Comparison of ENCODE assay signal across 13 cellular contexts in the genomic region with DNA sequence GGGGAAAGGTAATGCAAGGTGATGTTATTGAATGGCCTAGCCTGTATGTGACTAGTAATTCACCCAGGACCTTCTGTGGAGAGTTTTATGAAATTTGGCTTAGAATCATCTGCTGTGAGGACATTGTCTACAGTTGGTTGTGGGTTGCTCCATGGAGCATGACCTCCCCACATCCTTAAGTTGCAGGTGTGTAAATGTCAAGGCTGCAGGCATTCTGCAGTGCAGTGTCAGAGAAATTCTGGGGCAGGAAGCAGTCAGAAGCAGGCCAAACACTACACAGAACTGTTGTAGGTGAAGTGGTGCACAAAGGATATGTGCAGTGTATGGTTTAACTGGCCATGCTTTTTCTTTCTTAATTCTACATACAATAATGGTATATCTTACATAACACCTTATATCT.
DNase-seq lines count a peak whose midpoint lies in the region; ATAC-seq and TF ChIP-seq lines count a peak whose summit lies in the region.
"Had no signal": no experiment of that assay in that cellular context is flagged by ENCODE, and none has a peak within 500 bp of the region (broad histone marks: within the 10 kb centered on the region; RNA-seq: fewer than 3 reads in every experiment).

No MANE protein-coding gene starts in this region.

- peak overlapping the region in 7 of 11 experiments; percentile 48 to 89 (median 85); a peak in 14 of 22 replicates for H3K27ac ChIP-seq in BLaER1 treated with 17β-estradiol and CSF1 and Interleukin-3, amounts not matched to agents 10 nM and 100 nM
- no peak overlapping the region for H3K27ac ChIP-seq in tibial nerve
- H3K27ac ChIP-seq: dorsolateral prefrontal cortex, hepatocyte had no signal

- TF ChIP-seq CTCF in progenitor cell of endocrine pancreas (IDR thresholded peaks at IDR 0.05; ENCODE audit: unreplicated experiment) (no peak), glutamatergic neuron (IDR thresholded peaks at IDR 0.05; ENCODE audit: partially characterized antibody, unreplicated experiment) (no peak), tibial nerve (IDR thresholded peaks at IDR 0.05) (no peak)

- H3K4me3 Mint-ChIP-seq in progenitor cell of endocrine pancreas (ENCODE audit: low read depth) (no peak overlapping the region), glutamatergic neuron (ENCODE audit: unreplicated experiment) (no peak overlapping the region)

- H3K27ac Mint-ChIP-seq in progenitor cell of endocrine pancreas (no peak overlapping the region), glutamatergic neuron (ENCODE audit: unreplicated experiment) (no peak overlapping the region)

- peak overlapping the region in 6 of 11 experiments; percentile 22 to 79 (median 65); a peak in 10 of 22 replicates for H3K9ac ChIP-seq in BLaER1 treated with 17β-estradiol and CSF1 and Interleukin-3, amounts not matched to agents 10 nM and 100 nM

- H4K20me1 ChIP-seq in BLaER1 treated with 17β-estradiol and CSF1 and Interleukin-3, amounts not matched to agents 10 nM and 100 nM = no peaks in the 10 kb centered on the region

- peak overlapping the region in 9 of 11 experiments; percentile 76 to 93 (median 84); a peak in 18 of 22 replicates for H3K4me2 ChIP-seq in BLaER1 treated with 17β-estradiol and CSF1 and Interleukin-3, amounts not matched to agents 10 nM and 100 nM
- H3K4me2 ChIP-seq: hepatocyte had no signal

- peaks cover 18 to 26% (median 20%) of the 10 kb centered on the region in 11 experiments for H3K9me3 ChIP-seq in BLaER1 treated with 17β-estradiol and CSF1 and Interleukin-3, amounts not matched to agents 10 nM and 100 nM (replicated peaks in 1 of 11)
- peaks cover 0 to 6% (median 0%) of the 10 kb centered on the region in 4 donors for H3K9me3 ChIP-seq in tibial nerve

- TF ChIP-seq EP300 in tibial nerve (IDR thresholded peaks at IDR 0.05) = no peak

- H3K9me3 Mint-ChIP-seq in progenitor cell of endocrine pancreas (ENCODE audit: low read depth) (peaks cover 5% of the 10 kb centered on the region), glutamatergic neuron (ENCODE audit: unreplicated experiment) (peaks cover 3% of the 10 kb centered on the region)

- H3K4me1 Mint-ChIP-seq in progenitor cell of endocrine pancreas (ENCODE audit: low read depth) = peaks cover 14% of the 10 kb centered on the region
- H3K4me1 Mint-ChIP-seq in glutamatergic neuron (ENCODE audit: low read depth, unreplicated experiment) = no peaks in the 10 kb centered on the region

- no peaks in the 10 kb centered on the region for H3K27me3 ChIP-seq in BLaER1 treated with 17β-estradiol and CSF1 and Interleukin-3, amounts not matched to agents 10 nM and 100 nM
- H3K27me3 ChIP-seq in tibial nerve = no peaks in the 10 kb centered on the region
- H3K27me3 ChIP-seq: dorsolateral prefrontal cortex, hepatocyte had no signal

- ATAC-seq in GM18873 (IDR thresholded peaks at IDR 0.05; ENCODE audit: low FRiP score, unreplicated experiment) (peak; percentile 79), GM21825 (IDR thresholded peaks at IDR 0.05; ENCODE audit: unreplicated experiment) (peak; percentile 89), HG03457 (IDR thresholded peaks at IDR 0.05; ENCODE audit: unreplicated experiment) (peak; percentile 80), GM18520 (IDR thresholded peaks at IDR 0.05; ENCODE audit: unreplicated experiment) (no peak)

- H3K36me3 Mint-ChIP-seq in progenitor cell of endocrine pancreas (ENCODE audit: insufficient read depth) = no peaks in the 10 kb centered on the region
- peaks cover 7% of the 10 kb centered on the region for H3K36me3 Mint-ChIP-seq in glutamatergic neuron (ENCODE audit: unreplicated experiment)

- H3K27me3 Mint-ChIP-seq in progenitor cell of endocrine pancreas (no peaks in the 10 kb centered on the region), glutamatergic neuron (ENCODE audit: unreplicated experiment) (peaks cover 3% of the 10 kb centered on the region)

- no peak for TF ChIP-seq POLR2A in tibial nerve (IDR thresholded peaks at IDR 0.05)

- peaks cover 34 to 78% (median 69%) of the 10 kb centered on the region in 10 experiments for H3K4me1 ChIP-seq in BLaER1 treated with 17β-estradiol and CSF1 and Interleukin-3, amounts not matched to agents 10 nM and 100 nM
- peaks cover 0 to 11% (median 1%) of the 10 kb centered on the region in 4 donors for H3K4me1 ChIP-seq in tibial nerve

- peaks cover 0 to 13% (median 6%) of the 10 kb centered on the region in 11 experiments; a peak in 8 of 22 replicates for H3K36me3 ChIP-seq in BLaER1 treated with 17β-estradiol and CSF1 and Interleukin-3, amounts not matched to agents 10 nM and 100 nM
- H3K36me3 ChIP-seq in tibial nerve = no peaks in the 10 kb centered on the region

- no peak for DNase-seq in progenitor cell of endocrine pancreas (ENCODE audit: low spot score, unreplicated experiment)
- DNase-seq in glutamatergic neuron = no peak
- DNase-seq in tibial nerve (ENCODE audit: low spot score in 2 of 2) = no peak
- DNase-seq: activated naive CD4-positive, alpha-beta T cell; dorsolateral prefrontal cortex; NCI-H2029; small intestine had no signal

- H3K4me3 ChIP-seq in BLaER1 treated with 17β-estradiol and CSF1 and Interleukin-3, amounts not matched to agents 10 nM and 100 nM = peak overlapping the region in 2 of 10 experiments; percentile 27 to 47; a peak in 2 of 20 replicates
- no peak overlapping the region for H3K4me3 ChIP-seq in tibial nerve
- H3K4me3 ChIP-seq: dorsolateral prefrontal cortex, hepatocyte had no signal

Comparison
In these comparisons a context has a peak if more than half of its experiments do, and no peak if none do; other contexts are left out.
1. H3K27ac ChIP-seq: peak in BLaER1 treated with 17β-estradiol and CSF1 and Interleukin-3, amounts not matched to agents 10 nM and 100 nM (7 of 11); none in tibial nerve (0 of 4).